In genomic region chr1:184387069-184387870, GRCh38 we compare ENCODE assay signal across 1 cellular context.
TF ChIP-seq lines count a peak whose summit lies in the region.

No MANE protein-coding gene starts in this region.

TF ChIP-seq in GM23338, 12 proteins besides CTCF, POLR2A, EP300 and RAD21 (continued from another document):
- TF ChIP-seq ZNF462 (CRISPR knock-in tag; IDR thresholded peaks at IDR 0.05), result no peak
